21 cellular contexts compared by ENCODE assay signal in the genomic region with DNA sequence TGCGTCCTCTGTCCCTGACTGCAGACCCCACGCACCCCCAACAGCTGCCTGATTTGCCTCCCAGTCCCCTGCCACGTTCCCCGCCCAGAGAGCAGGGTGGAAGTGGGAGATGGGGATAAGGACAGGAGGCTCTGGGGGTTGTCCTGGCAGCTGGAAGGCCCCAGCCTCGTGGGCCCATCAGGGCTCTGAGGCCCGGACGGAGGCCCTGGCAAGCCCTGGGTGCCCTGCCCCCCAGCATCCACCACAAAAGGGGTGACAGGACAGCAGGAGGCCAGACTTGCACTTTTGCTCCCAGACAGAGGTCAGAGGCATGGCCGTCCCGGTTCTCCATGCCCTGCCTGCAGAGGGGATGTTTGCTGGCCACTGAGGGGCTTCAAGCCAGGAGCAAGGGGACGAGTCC.
"Had no signal": no experiment of that assay in that cellular context is flagged by ENCODE, and none has a peak within 500 bp of the region (broad histone marks: within the 10 kb centered on the region; RNA-seq: fewer than 3 reads in every experiment).

No MANE protein-coding gene starts in this region.

- H3K27ac Mint-ChIP-seq: activated naive CD8-positive, alpha-beta T cell; immature natural killer cell had no signal

- H3K27me3 Mint-ChIP-seq: activated naive CD8-positive, alpha-beta T cell; naive thymus-derived CD8-positive, alpha-beta T cell had no signal

- H3K9me3 Mint-ChIP-seq: immature natural killer cell; naive thymus-derived CD8-positive, alpha-beta T cell had no signal

- ATAC-seq: heart right ventricle; left ventricle myocardium superior; naive thymus-derived CD8-positive, alpha-beta T cell had no signal

- H3K27ac ChIP-seq: cardiac muscle cell, esophagus squamous epithelium, heart right ventricle, parathyroid adenoma, sigmoid colon, tibial nerve, uterus, VCaP had no signal

- DNase-seq: activated CD4-positive, alpha-beta T cell treated with anti-CD3 and anti-CD28 coated beads for 1 hour; activated CD4-positive, alpha-beta T cell treated with anti-CD3 and anti-CD28 coated beads, Interleukin-2, amount 50 U/mL, for 4 hours; dermis blood vessel endothelial cell; effector memory CD4-positive, alpha-beta T cell; esophagus squamous epithelium; heart right ventricle; immature natural killer cell; kidney glomerular epithelial cell; left ventricle myocardium superior; mesendoderm; naive thymus-derived CD8-positive, alpha-beta T cell; sigmoid colon; stimulated activated CD4-positive, alpha-beta T cell treated with anti-CD3 and anti-CD28 coated beads, Interleukin-4, amount 100 ng/mL, for 4 hours; stimulated activated naive CD4-positive, alpha-beta T cell; substantia nigra; uterus had no signal

- H3K36me3 ChIP-seq: cardiac muscle cell, sigmoid colon, tibial nerve, uterus had no signal

- H2AFZ ChIP-seq: parathyroid adenoma had no signal

- H3K4me3 ChIP-seq: cardiac muscle cell, esophagus squamous epithelium, heart right ventricle, sigmoid colon, uterus had no signal

- H3K79me2 ChIP-seq: parathyroid adenoma had no signal

- H3K4me3 Mint-ChIP-seq: activated naive CD8-positive, alpha-beta T cell; immature natural killer cell had no signal

- H3K9ac ChIP-seq: parathyroid adenoma had no signal

- H3K36me3 Mint-ChIP-seq: activated naive CD8-positive, alpha-beta T cell had no signal

- H3K27me3 ChIP-seq: cardiac muscle cell, esophagus squamous epithelium, heart right ventricle, sigmoid colon, tibial nerve, uterus had no signal

- H3K9me3 ChIP-seq: esophagus squamous epithelium, heart right ventricle, sigmoid colon, tibial nerve, uterus had no signal
